8 cellular contexts compared by ENCODE assay signal in the genomic region with DNA sequence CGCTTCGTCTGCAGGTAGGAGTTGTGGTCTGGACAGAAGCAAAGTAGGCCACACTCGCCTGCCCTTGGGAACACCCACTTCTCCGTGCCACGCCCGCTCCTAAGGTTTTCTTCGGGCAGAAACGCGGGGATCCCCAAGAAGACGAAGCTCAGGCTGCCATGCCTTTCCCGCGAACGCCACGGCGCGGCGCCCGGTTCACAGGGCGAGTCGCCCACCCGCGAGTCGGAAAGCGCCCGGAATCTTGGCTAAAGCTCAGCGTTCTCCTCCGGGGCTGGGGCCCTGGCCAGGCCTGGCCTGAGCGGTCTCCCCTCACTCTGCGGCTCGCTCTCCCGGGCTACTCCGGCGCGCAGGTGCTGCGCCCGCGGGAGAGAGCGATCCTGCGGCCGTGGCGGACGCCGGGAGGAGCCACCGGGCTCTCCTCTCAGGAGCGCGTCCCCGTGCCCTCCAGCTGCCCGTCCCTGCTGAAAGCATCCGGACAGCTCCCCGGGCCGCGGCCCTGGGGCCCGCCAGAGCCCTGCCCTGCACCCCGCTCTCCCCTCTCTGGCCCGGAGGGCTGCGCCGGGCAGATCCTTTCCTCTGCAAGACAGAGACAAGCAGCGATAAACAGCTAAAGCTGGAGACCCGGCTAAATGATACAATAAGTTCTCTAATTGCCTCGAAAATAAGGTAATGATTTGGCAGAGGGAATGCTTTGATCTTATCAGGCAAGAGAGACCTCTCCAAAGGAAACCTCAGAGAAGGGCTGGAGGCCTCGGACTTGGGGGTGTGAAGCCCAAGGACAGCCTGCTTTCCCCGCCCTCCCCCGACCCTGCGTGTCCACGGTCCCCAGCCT. TPM values are rescaled to one million over a fixed set of nuclear protein-coding genes. Genes with fewer than 3 reads are reported as not detected.
A peak's percentile ranks its signal among the peaks of the same experiment; 100 is the strongest.
DNase-seq lines count a peak whose midpoint lies in the region; ATAC-seq and TF ChIP-seq lines count a peak whose summit lies in the region.

No MANE protein-coding gene starts in this region.

- peaks cover 9 to 15% (median 12%) of the 10 kb centered on the region in 4 donors for H3K4me1 ChIP-seq in upper lobe of left lung

- no peaks in the 10 kb centered on the region for H3K36me3 Mint-ChIP-seq in activated naive CD8-positive, alpha-beta T cell

- H3K27me3 ChIP-seq in upper lobe of left lung: peaks cover 0 to 5% (median 0%) of the 10 kb centered on the region in 4 donors

- ATAC-seq in omental fat pad (ENCODE audit: low FRiP score): peak; percentile 80
- peak; percentile 34 to 88 for ATAC-seq in upper lobe of left lung (ENCODE audit: low FRiP score in 2 of 2)
- no peak for ATAC-seq in HG02884 (IDR thresholded peaks at IDR 0.05; ENCODE audit: unreplicated experiment)

- peaks cover 43% of the 10 kb centered on the region for H3K27me3 Mint-ChIP-seq in activated naive CD8-positive, alpha-beta T cell

- H3K9me3 ChIP-seq in SK-N-MC (ENCODE audit: low read depth, low read length) (no peaks in the 10 kb centered on the region), upper lobe of left lung (no peaks in the 10 kb centered on the region)

- no peak for TF ChIP-seq EP300 in upper lobe of left lung (IDR thresholded peaks at IDR 0.05)

- 5 to 32% methylated on average over 9 to 64 of the region's 65 CpGs for WGBS in upper lobe of left lung, 2 donors

- H3K36me3 ChIP-seq in SK-N-MC (ENCODE audit: insufficient read depth, low read length) (no peaks in the 10 kb centered on the region), upper lobe of left lung (no peaks in the 10 kb centered on the region)

- TF ChIP-seq CTCF in GM10266 (IDR thresholded peaks at IDR 0.05; ENCODE audit: control insufficient read depth, insufficient read depth, low read depth, missing control alignments): peak; percentile 83
- TF ChIP-seq CTCF in omental fat pad (IDR thresholded peaks at IDR 0.05): peak in 1 of 3 donors; percentile 30
- TF ChIP-seq CTCF in upper lobe of left lung (IDR thresholded peaks at IDR 0.05): peak; percentile 65 to 81 (median 76)

- peaks cover 2% of the 10 kb centered on the region for H3K4me1 Mint-ChIP-seq in activated naive CD8-positive, alpha-beta T cell (ENCODE audit: low read depth)

- peak overlapping the region; percentile 72 for H3K4me3 Mint-ChIP-seq in activated naive CD8-positive, alpha-beta T cell

- no peak overlapping the region for H3K27ac Mint-ChIP-seq in activated naive CD8-positive, alpha-beta T cell

- peak; percentile 68 for DNase-seq in GM10266 (ENCODE audit: extremely low spot score)
- DNase-seq in HT1080 (ENCODE audit: low read depth): peak; percentile 23
- no peak for DNase-seq in SK-N-MC (ENCODE audit: low read depth, low spot score)
- DNase-seq in head of caudate nucleus: peak; percentile 57 to 94 (median 85)
- peak; percentile 48 for DNase-seq in omental fat pad (ENCODE audit: low spot score)
- peak; percentile 70 to 95 for DNase-seq in upper lobe of left lung

- peak overlapping the region; percentile 41 for H3K9ac ChIP-seq in SK-N-MC (ENCODE audit: insufficient read length)

- no peak for TF ChIP-seq POLR2A in upper lobe of left lung (IDR thresholded peaks at IDR 0.05)

- intact Hi-C loops in head of caudate nucleus (cut with DNase I): loop anchor here (5.0 to 10.0 kb wide), 2 partner anchors 113 to 205 kb away; partner anchors contain the start of genes CAPZA1, RHOC and ST7L

- H3K4me3 ChIP-seq in SK-N-MC (peak overlapping the region; percentile 67), upper lobe of left lung (peak overlapping the region; percentile 22 to 53 (median 48))

- no peaks in the 10 kb centered on the region for H3K9me3 Mint-ChIP-seq in activated naive CD8-positive, alpha-beta T cell (ENCODE audit: low read depth)

- H3K27ac ChIP-seq in SK-N-MC: no peak overlapping the region
- peak overlapping the region in 2 of 4 donors; percentile 51 to 59 for H3K27ac ChIP-seq in upper lobe of left lung

RNA-seq across cellular contexts. Expression of gene WNT2B, which starts 6.7 kb away (rescaled TPM):
- total RNA-seq in HT1080 (2014; rRNA removed; shearing (Covaris generic)): 0.02 TPM in 1 of 2 replicates, not detected in the other
- 0.07 and 0.27 TPM in 2 replicates for polyA plus RNA-seq in HT1080 (2015; cell fraction: cytosol; rRNA removed)
- 1.3 and 1.4 TPM in 2 replicates for polyA plus RNA-seq in HT1080 (2015; cell fraction: nucleus; rRNA removed)
- total RNA-seq in omental fat pad (10 to 100 TPM in 3 of 4 donors, 1 to 10 TPM in 1; 5.0 to 14.3 (median 11.9) TPM), upper lobe of left lung (10 to 100 TPM in 3 of 6 donors, 1 to 10 TPM in 3; 4.5 to 19.9 (median 9.5) TPM)
